In genomic region chr2:98479959-98480524, GRCh38 we compare ENCODE assay signal across 8 cellular contexts. TPM values are rescaled to one million over a fixed set of nuclear protein-coding genes. Genes with fewer than 3 reads are reported as not detected.
DNase-seq lines count a peak whose midpoint lies in the region; ATAC-seq and TF ChIP-seq lines count a peak whose summit lies in the region.

No MANE protein-coding gene starts in this region.

- H3K27me3 Mint-ChIP-seq in HFFc6 (ENCODE audit: insufficient read depth), result no peaks in the 10 kb centered on the region; the same call in none of the 2 replicates
- H3K27me3 Mint-ChIP-seq in type B pancreatic cell, result no peaks in the 10 kb centered on the region

- H3K27ac Mint-ChIP-seq in HFFc6, result no peak overlapping the region; the same call in 1 of the 2 replicates
- H3K27ac Mint-ChIP-seq in type B pancreatic cell, result peak overlapping the region; percentile 36

- ATAC-seq in left lobe of liver (peak; percentile 89), HG03280 (IDR thresholded peaks at IDR 0.05; ENCODE audit: unreplicated experiment) (no peak), GM19351 (IDR thresholded peaks at IDR 0.05; ENCODE audit: unreplicated experiment) (no peak)

- DNase-seq in G401 (ENCODE audit: low spot score), result peak; percentile 75
- peak; percentile 63 for DNase-seq in HFFc6
- DNase-seq in NCI-H82 (lab: John Stamatoyannopoulos, UW), result peak; percentile 91
- peak; percentile 90 for DNase-seq in amniotic epithelial cell (ENCODE audit: low read depth)
- peak; percentile 72 for DNase-seq in left lobe of liver (ENCODE audit: low spot score)
- no peak for DNase-seq in type B pancreatic cell (ENCODE audit: extremely low spot score, unreplicated experiment)

- no peak overlapping the region for H3K4me3 Mint-ChIP-seq in HFFc6
- peak overlapping the region; percentile 50 for H3K4me3 Mint-ChIP-seq in type B pancreatic cell

- in situ Hi-C loops in G401 (cut with HindIII; ENCODE audit: low sequenced_read_pairs), result no loop called here

- H3K36me3 Mint-ChIP-seq in HFFc6 (ENCODE audit: low read depth) (no peaks in the 10 kb centered on the region), type B pancreatic cell (no peaks in the 10 kb centered on the region)

- H3K4me1 Mint-ChIP-seq in HFFc6 (ENCODE audit: low read depth) (peaks cover 20% of the 10 kb centered on the region), type B pancreatic cell (ENCODE audit: unreplicated experiment) (peaks cover 52% of the 10 kb centered on the region)

- TF ChIP-seq CTCF in HFFc6 (IDR thresholded peaks at IDR 0.05), result no peak
- TF ChIP-seq CTCF in type B pancreatic cell (conservative IDR thresholded peaks at IDR 0.05), result no peak

- H3K9me3 Mint-ChIP-seq in HFFc6 (no peaks in the 10 kb centered on the region), type B pancreatic cell (no peaks in the 10 kb centered on the region)

RNA-seq across cellular contexts. Expression of gene INPP4A, which starts 35.4 kb away (rescaled TPM):
- 11.3 and 15.2 TPM in 2 replicates for total RNA-seq in G401 (2014; rRNA removed; shearing (Covaris generic))
- 10 to 100 TPM; 15.8 to 19.4 (median 18.2) TPM for total RNA-seq in HFFc6 (2021; fragmentation: NEBNext Ultra II Directional; extraction: Animal tissue kit (Norgen Biotek cat#: 25700))
- total RNA-seq in left lobe of liver (9.3 TPM), type B pancreatic cell (ENCODE audit: low replicate concordance) (29.5 and 37.6 TPM in 2 replicates)
